Comparison of ENCODE assay signal across 15 cellular contexts in genomic region chr14:34994668-34995067, GRCh38.
"Had no signal": no experiment of that assay in that cellular context is flagged by ENCODE, and none has a peak within 500 bp of the region (broad histone marks: within the 10 kb centered on the region; RNA-seq: fewer than 3 reads in every experiment).

No MANE protein-coding gene starts in this region.

- H3K4me2 ChIP-seq: smooth muscle cell had no signal

- DNase-seq: activated CD4-positive, alpha-beta T cell treated with anti-CD3 and anti-CD28 coated beads, Interleukin-2, amount 10 ng/mL, durations not matched to agents 7 days and 5 days; activated CD4-positive, CD25-positive, alpha-beta regulatory T cell; activated CD8-positive, alpha-beta memory T cell treated with anti-CD3 and anti-CD28 coated beads, Interleukin-2, amount 10 ng/mL, durations not matched to agents 7 days and 5 days; activated naive CD4-positive, alpha-beta T cell treated with Interleukin-2 at 50 U/mL for 16 hours; caudate nucleus; effector CD8-positive, alpha-beta T cell; heart right ventricle; islet precursor cell; left ventricle myocardium inferior; right cardiac atrium had no signal

- H3K9me3 Mint-ChIP-seq: activated CD4-positive, alpha-beta T cell treated with anti-CD3 and anti-CD28 coated beads, Interleukin-2, amount 10 ng/mL, durations not matched to agents 7 days and 5 days; stimulated activated effector memory CD8-positive, alpha-beta T cell treated with anti-CD3 and anti-CD28 coated beads, Interleukin-12 subunit alpha, Interleukin-12 subunit beta, amount 100 ng/mL, for 72 hours had no signal

- H3K27me3 Mint-ChIP-seq: activated CD4-positive, alpha-beta T cell treated with anti-CD3 and anti-CD28 coated beads, Interleukin-2, amount 10 ng/mL, durations not matched to agents 7 days and 5 days; activated CD8-positive, alpha-beta memory T cell treated with anti-CD3 and anti-CD28 coated beads, Interleukin-2, amount 10 ng/mL, durations not matched to agents 7 days and 5 days had no signal

- H3K27ac Mint-ChIP-seq: activated CD8-positive, alpha-beta memory T cell treated with anti-CD3 and anti-CD28 coated beads, Interleukin-2, amount 10 ng/mL, durations not matched to agents 7 days and 5 days; stimulated activated effector memory CD8-positive, alpha-beta T cell treated with anti-CD3 and anti-CD28 coated beads, Interleukin-12 subunit alpha, Interleukin-12 subunit beta, amount 100 ng/mL, for 72 hours had no signal

- ATAC-seq: activated CD8-positive, alpha-beta memory T cell treated with anti-CD3 and anti-CD28 coated beads, Interleukin-2, amount 10 ng/mL, durations not matched to agents 7 days and 5 days; heart right ventricle; right cardiac atrium; stimulated activated effector memory CD8-positive, alpha-beta T cell treated with anti-CD3 and anti-CD28 coated beads, Interleukin-12 subunit alpha, Interleukin-12 subunit beta, amount 100 ng/mL, for 72 hours had no signal

- H3K4me3 Mint-ChIP-seq: activated CD4-positive, alpha-beta T cell treated with anti-CD3 and anti-CD28 coated beads, Interleukin-2, amount 10 ng/mL, durations not matched to agents 7 days and 5 days; activated CD8-positive, alpha-beta memory T cell treated with anti-CD3 and anti-CD28 coated beads, Interleukin-2, amount 10 ng/mL, durations not matched to agents 7 days and 5 days; stimulated activated effector memory CD8-positive, alpha-beta T cell treated with anti-CD3 and anti-CD28 coated beads, Interleukin-12 subunit alpha, Interleukin-12 subunit beta, amount 100 ng/mL, for 72 hours had no signal

- H3K4me3 ChIP-seq: coronary artery, heart right ventricle, left ventricle myocardium inferior, smooth muscle cell, tibial nerve, vagina had no signal

- H3K27ac ChIP-seq: coronary artery, heart right ventricle, left ventricle myocardium inferior, tibial nerve, vagina had no signal

- H3K27me3 ChIP-seq: heart right ventricle, tibial nerve, vagina had no signal

- H3K4me1 ChIP-seq: vagina had no signal

- H3K9me3 ChIP-seq: heart right ventricle, left ventricle myocardium inferior, tibial nerve, vagina had no signal
